In the genomic region with DNA sequence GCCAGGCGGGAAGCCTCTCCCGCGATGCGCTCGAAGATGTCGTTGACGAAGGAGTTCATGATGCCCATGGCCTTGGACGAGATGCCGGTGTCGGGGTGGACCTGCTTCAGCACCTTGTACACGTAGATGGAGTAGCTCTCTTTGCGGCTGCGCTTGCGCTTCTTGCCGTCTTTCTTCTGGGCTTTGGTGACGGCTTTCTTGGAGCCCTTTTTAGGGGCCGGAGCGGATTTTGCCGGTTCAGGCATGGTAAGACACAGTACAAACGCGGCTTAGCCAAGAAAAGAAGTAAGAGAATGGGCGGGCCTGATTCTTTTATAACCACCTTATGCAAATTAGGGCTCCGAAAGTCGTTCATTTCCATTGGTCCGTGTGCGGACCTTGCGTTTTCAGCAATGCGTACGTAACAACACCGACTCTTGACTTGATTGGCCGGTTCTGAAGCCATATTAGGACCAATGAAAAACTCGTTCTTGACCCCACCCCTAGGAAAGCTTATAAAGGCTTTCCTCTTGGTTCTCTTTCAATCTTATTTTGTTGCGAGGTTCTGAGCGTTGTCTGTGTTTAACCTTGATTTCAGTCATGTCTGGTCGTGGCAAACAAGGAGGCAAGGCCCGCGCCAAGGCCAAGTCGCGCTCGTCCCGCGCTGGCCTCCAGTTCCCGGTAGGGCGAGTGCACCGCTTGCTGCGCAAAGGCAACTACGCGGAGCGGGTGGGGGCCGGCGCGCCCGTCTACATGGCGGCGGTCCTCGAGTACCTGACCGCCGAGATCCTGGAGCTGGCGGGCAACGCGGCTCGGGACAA, we compare ENCODE assay signal across 8 cellular contexts. TPM values are rescaled to one million over a fixed set of nuclear protein-coding genes. Genes with fewer than 3 reads are reported as not detected.
DNase-seq lines count a peak whose midpoint lies in the region; ATAC-seq, FAIRE-seq and TF ChIP-seq lines count a peak whose summit lies in the region.

No MANE protein-coding gene starts in this region.

- H3K27ac ChIP-seq in mesodermal cell (ENCODE audit: low read depth, low read length, severe bottlenecking): peak overlapping the region; percentile 100

- FAIRE-seq in HTR-8/SVneo (lab: Jason Lieb, UNC): no peak

- no peaks in the 10 kb centered on the region for H3K27me3 ChIP-seq in Caco-2 (replicated peaks; ENCODE audit: control insufficient read depth, insufficient read depth, low read length)

- H3K27me3 Mint-ChIP-seq in Caco-2 (ENCODE audit: insufficient read depth, unreplicated experiment) (no peaks in the 10 kb centered on the region), endothelial cell (ENCODE audit: unreplicated experiment) (no peaks in the 10 kb centered on the region)
- H3K27me3 Mint-ChIP-seq in activated CD8-positive, alpha-beta memory T cell treated with anti-CD3 and anti-CD28 coated beads, Interleukin-2, amount 10 ng/mL, durations not matched to agents 7 days and 5 days: peaks cover 2% of the 10 kb centered on the region

- POLR2A ChIA-PET in Caco-2 (lab: Charles Lee): interaction anchor here (0.6 to 4.1 kb wide), 16 partner anchors 13 to 301 kb away, joined by 3 to 30 read pairs (median 8); partner anchors contain the start of genes BOLA1, MTMR11, OTUD7B and SF3B4

- H3K27ac Mint-ChIP-seq in Caco-2 (ENCODE audit: unreplicated experiment) (no peak overlapping the region), endothelial cell (ENCODE audit: unreplicated experiment) (no peak overlapping the region)
- no peak overlapping the region for H3K27ac Mint-ChIP-seq in activated CD8-positive, alpha-beta memory T cell treated with anti-CD3 and anti-CD28 coated beads, Interleukin-2, amount 10 ng/mL, durations not matched to agents 7 days and 5 days

- DNase-seq in Caco-2: peak; percentile 93 to 97
- DNase-seq in HTR-8/SVneo (ENCODE audit: insufficient read length, low spot score): peak; percentile 93
- DNase-seq in NOMO-1 treated with DMSO at 0.1 percent for 48 hours (lab: John Stamatoyannopoulos, UW; ENCODE audit: unreplicated experiment): peak; percentile 97
- DNase-seq in activated CD8-positive, alpha-beta memory T cell treated with anti-CD3 and anti-CD28 coated beads, Interleukin-2, amount 10 ng/mL, durations not matched to agents 7 days and 5 days: peak; percentile 94
- peak; percentile 72 for DNase-seq in endothelial cell (ENCODE audit: low spot score)
- DNase-seq in stimulated activated CD8-positive, alpha-beta memory T cell treated with anti-CD3 and anti-CD28 coated beads, Interleukin-15, amount 100 ng/mL, for 24 hours (ENCODE audit: low read depth): peak; percentile 57

- H3K9me3 ChIP-seq in Caco-2 (no peaks in the 10 kb centered on the region), mesodermal cell (ENCODE audit: control insufficient read depth, low read length) (no peaks in the 10 kb centered on the region)

- H3K36me3 ChIP-seq in Caco-2 (ENCODE audit: control insufficient read depth, insufficient read depth, low read length) (no peaks in the 10 kb centered on the region), mesodermal cell (ENCODE audit: control insufficient read depth, insufficient read depth, low read length) (no peaks in the 10 kb centered on the region)

- H3K4me1 ChIP-seq in Caco-2: peaks cover 13% of the 10 kb centered on the region
- no peaks in the 10 kb centered on the region for H3K4me1 ChIP-seq in mesodermal cell (ENCODE audit: control insufficient read depth, insufficient read depth, low read length, poor library complexity, severe bottlenecking)

- TF ChIP-seq CTCF in Caco-2 (IDR thresholded peaks at IDR 0.05; ENCODE audit: insufficient read depth in 1 of 2, low read depth in 1 of 2, low read length in 1 of 2, severe bottlenecking in 1 of 2, unreplicated experiment in 1 of 2) (no peak), endothelial cell (IDR thresholded peaks at IDR 0.05; ENCODE audit: unreplicated experiment) (no peak)

- no peak overlapping the region for H3K4me3 Mint-ChIP-seq in Caco-2 (ENCODE audit: unreplicated experiment)
- no peak overlapping the region for H3K4me3 Mint-ChIP-seq in activated CD8-positive, alpha-beta memory T cell treated with anti-CD3 and anti-CD28 coated beads, Interleukin-2, amount 10 ng/mL, durations not matched to agents 7 days and 5 days
- no peak overlapping the region for H3K4me3 Mint-ChIP-seq in endothelial cell (ENCODE audit: unreplicated experiment)

- peaks cover 14% of the 10 kb centered on the region for H3K36me3 Mint-ChIP-seq in Caco-2 (ENCODE audit: insufficient read depth, unreplicated experiment)
- H3K36me3 Mint-ChIP-seq in activated CD8-positive, alpha-beta memory T cell treated with anti-CD3 and anti-CD28 coated beads, Interleukin-2, amount 10 ng/mL, durations not matched to agents 7 days and 5 days: peaks cover 1% of the 10 kb centered on the region
- H3K36me3 Mint-ChIP-seq in endothelial cell (ENCODE audit: low read depth, unreplicated experiment): no peaks in the 10 kb centered on the region

- peak; percentile 56 for ATAC-seq in GM21390 (IDR thresholded peaks at IDR 0.05; ENCODE audit: unreplicated experiment)
- peak; percentile 60 for ATAC-seq in activated CD8-positive, alpha-beta memory T cell treated with anti-CD3 and anti-CD28 coated beads, Interleukin-2, amount 10 ng/mL, durations not matched to agents 7 days and 5 days

- BruUV-seq in Caco-2 (replicated peaks; lab: Mats Ljungman, UMichigan): TSS peak; percentile 94

- 0% methylated on average over 39 to 54 of the region's 62 CpGs for WGBS in mesodermal cell (ENCODE audit: insufficient coverage in 2 of 2), 2 experiments

- H3K4me3 ChIP-seq in Caco-2 (ENCODE audit: low read depth, low read length) (peak overlapping the region; percentile 66), mesodermal cell (ENCODE audit: extremely low read depth, insufficient read depth, low read length, poor library complexity, severe bottlenecking) (peak overlapping the region; percentile 60)

- H3K9me3 Mint-ChIP-seq in Caco-2 (ENCODE audit: unreplicated experiment) (no peaks in the 10 kb centered on the region), endothelial cell (ENCODE audit: unreplicated experiment) (no peaks in the 10 kb centered on the region)
- H3K9me3 Mint-ChIP-seq in activated CD8-positive, alpha-beta memory T cell treated with anti-CD3 and anti-CD28 coated beads, Interleukin-2, amount 10 ng/mL, durations not matched to agents 7 days and 5 days (ENCODE audit: low read depth): no peaks in the 10 kb centered on the region

- CTCF ChIA-PET in Caco-2 (lab: Charles Lee): interaction anchor here (0.9 to 1.8 kb wide), 3 partner anchors 53 to 301 kb away, joined by 3 to 9 read pairs (median 6); no protein-coding TSS in a partner anchor
- CTCF ChIA-PET in activated CD8-positive, alpha-beta memory T cell treated with anti-CD3 and anti-CD28 coated beads, Interleukin-2, amount 10 ng/mL, durations not matched to agents 7 days and 5 days (lab: Charles Lee): interaction anchor here (1.3 to 2.9 kb wide), 4 partner anchors 42 to 301 kb away, joined by 6 to 11 read pairs (median 8); partner anchors contain the start of genes SF3B4 and VPS45

- intact Hi-C loops in Caco-2 (cut with micrococcal nuclease; ENCODE audit: unreplicated experiment): no loop called here

- H3K4me1 Mint-ChIP-seq in Caco-2 (ENCODE audit: low read depth, unreplicated experiment) (peaks cover 8% of the 10 kb centered on the region), endothelial cell (ENCODE audit: unreplicated experiment) (no peaks in the 10 kb centered on the region)
- peaks cover 17% of the 10 kb centered on the region for H3K4me1 Mint-ChIP-seq in activated CD8-positive, alpha-beta memory T cell treated with anti-CD3 and anti-CD28 coated beads, Interleukin-2, amount 10 ng/mL, durations not matched to agents 7 days and 5 days

RNA-seq across cellular contexts. Expression of gene BOLA1, which starts 12.8 kb away (rescaled TPM):
- 22.7 and 22.9 TPM in 2 replicates for total RNA-seq in Caco-2 (2022)
- 10 to 100 TPM; 24.4 to 28.6 TPM for total RNA-seq in activated CD8-positive, alpha-beta memory T cell treated with anti-CD3 and anti-CD28 coated beads, Interleukin-2, amount 10 ng/mL, durations not matched to agents 7 days and 5 days
- 7.7 TPM for total RNA-seq in endothelial cell (ENCODE audit: unreplicated experiment)
- 2.4 TPM for polyA plus RNA-seq in mesodermal cell (2013, experiment 1 of 2)
- 2.4 TPM for polyA plus RNA-seq in mesodermal cell (2013, experiment 2 of 2)

RNA-seq across cellular contexts. Expression of gene SV2A, which starts 31.0 kb away (rescaled TPM):
- total RNA-seq in Caco-2 (2022): 4.7 TPM in 2 replicates
- 10 to 100 TPM; 15.8 to 17.1 TPM for total RNA-seq in activated CD8-positive, alpha-beta memory T cell treated with anti-CD3 and anti-CD28 coated beads, Interleukin-2, amount 10 ng/mL, durations not matched to agents 7 days and 5 days
- 12.7 TPM for total RNA-seq in endothelial cell (ENCODE audit: unreplicated experiment)
- 53.0 TPM for polyA plus RNA-seq in mesodermal cell (2013, experiment 1 of 2)
- polyA plus RNA-seq in mesodermal cell (2013, experiment 2 of 2): 42.6 TPM

RNA-seq across cellular contexts. Expression of gene SF3B4, which starts 41.0 kb away (rescaled TPM):
- total RNA-seq in Caco-2 (2022) (103 and 104 TPM in 2 replicates), endothelial cell (ENCODE audit: unreplicated experiment) (108 TPM)
- 100 to 1,000 TPM in 1 of 2 experiments, 10 to 100 TPM in 1; 79.4 to 109 TPM for total RNA-seq in activated CD8-positive, alpha-beta memory T cell treated with anti-CD3 and anti-CD28 coated beads, Interleukin-2, amount 10 ng/mL, durations not matched to agents 7 days and 5 days
- 60.7 TPM for polyA plus RNA-seq in mesodermal cell (2013, experiment 1 of 2)
- 58.0 TPM for polyA plus RNA-seq in mesodermal cell (2013, experiment 2 of 2)

RNA-seq across cellular contexts. Expression of gene MTMR11, which starts 50.1 kb away (rescaled TPM):
- total RNA-seq in Caco-2 (2022) (2.2 and 2.3 TPM in 2 replicates), endothelial cell (ENCODE audit: unreplicated experiment) (10.3 TPM)
- 1 to 10 TPM; 2.0 to 2.9 TPM for total RNA-seq in activated CD8-positive, alpha-beta memory T cell treated with anti-CD3 and anti-CD28 coated beads, Interleukin-2, amount 10 ng/mL, durations not matched to agents 7 days and 5 days
- polyA plus RNA-seq in mesodermal cell (2013, experiment 1 of 2): 13.1 TPM
- 12.6 TPM for polyA plus RNA-seq in mesodermal cell (2013, experiment 2 of 2)

Comparison
In these comparisons a context has a peak if more than half of its experiments do, and no peak if none do; other contexts are left out.
1. Peak in every context shown above with its lines: DNase-seq, ATAC-seq, H3K4me3 ChIP-seq and H3K27ac ChIP-seq.